ENCODE assay signal across 8 cellular contexts in genomic region chr11:111982019-111982464, GRCh38. TPM values are rescaled to one million over a fixed set of nuclear protein-coding genes. Genes with fewer than 3 reads are reported as not detected.
A peak's percentile ranks its signal among the peaks of the same experiment; 100 is the strongest.
DNase-seq lines count a peak whose midpoint lies in the region; FAIRE-seq and TF ChIP-seq lines count a peak whose summit lies in the region.

No MANE protein-coding gene starts in this region.

- no peaks in the 10 kb centered on the region for H3K9me1 ChIP-seq in keratinocyte (ENCODE audit: control insufficient read depth, extremely low read depth, insufficient read depth, low read length)

- H3K27me3 ChIP-seq in HUES48 (ENCODE audit: control insufficient read depth, insufficient read depth, low read length) (no peaks in the 10 kb centered on the region), brain microvascular endothelial cell (replicated peaks) (no peaks in the 10 kb centered on the region), keratinocyte (ENCODE audit: control insufficient read depth, extremely low read depth, insufficient read depth, low read length) (no peaks in the 10 kb centered on the region)

- H3K27ac ChIP-seq in HUES48 (ENCODE audit: low read depth, low read length) (peak overlapping the region; percentile 99), brain microvascular endothelial cell (no peak overlapping the region), keratinocyte (ENCODE audit: control insufficient read depth, insufficient read depth, low read length) (no peak overlapping the region)

- H3K9me3 ChIP-seq in HUES48 (ENCODE audit: control insufficient read depth, insufficient read depth, low read length) = no peaks in the 10 kb centered on the region
- H3K9me3 ChIP-seq in keratinocyte (ENCODE audit: control insufficient read depth, low read depth, low read length) = no peaks in the 10 kb centered on the region

- H4K20me1 ChIP-seq in keratinocyte (ENCODE audit: control insufficient read depth, extremely low read depth, insufficient read depth, low read length) = no peaks in the 10 kb centered on the region

- peaks cover 50% of the 10 kb centered on the region for H3K4me1 ChIP-seq in HUES48 (ENCODE audit: control insufficient read depth, insufficient read depth, low read length)
- H3K4me1 ChIP-seq in keratinocyte (ENCODE audit: control insufficient read depth, extremely low read depth, insufficient read depth, low read length) = peaks cover 28% of the 10 kb centered on the region

- H3K4me3 ChIP-seq in HUES48 (ENCODE audit: low read depth, low read length) (peak overlapping the region; percentile 45), brain microvascular endothelial cell (ENCODE audit: low read depth, low read length) (no peak overlapping the region), keratinocyte (ENCODE audit: control insufficient read depth in 2 of 3, extremely low read depth in 1 of 3, insufficient read depth in 2 of 3, low read depth in 1 of 3, low read length in 3 of 3) (no peak overlapping the region)

- peaks cover 18% of the 10 kb centered on the region for H3K36me3 ChIP-seq in HUES48 (ENCODE audit: control insufficient read depth, insufficient read depth, low read length)
- H3K36me3 ChIP-seq in brain microvascular endothelial cell (replicated peaks) = peaks cover 15% of the 10 kb centered on the region
- H3K36me3 ChIP-seq in keratinocyte (ENCODE audit: control insufficient read depth in 2 of 2, extremely low read depth in 1 of 2, insufficient read depth in 2 of 2, low read length in 2 of 2) = peaks cover 0 to 12% of the 10 kb centered on the region in 2 experiments

- H3K4me2 ChIP-seq in keratinocyte (ENCODE audit: control insufficient read depth, extremely low read depth, insufficient read depth, low read depth, low read length) = no peak overlapping the region

- in situ Hi-C loops in brain microvascular endothelial cell (cut with HindIII; ENCODE audit: low pct_ligation_motif_present, low sequenced_read_pairs) = no loop called here

- peak overlapping the region; percentile 18 for H2AFZ ChIP-seq in keratinocyte (ENCODE audit: control insufficient read depth, low read length)

- DNase-seq in NOMO-1 (lab: John Stamatoyannopoulos, UW; ENCODE audit: unreplicated experiment in 2 of 2) (peak; percentile 30 to 33), NOMO-1 treated with dmso at 0.1 percent for 144 hours (lab: John Stamatoyannopoulos, UW; ENCODE audit: unreplicated experiment) (no peak), T-helper 2 cell (peak in 4 of 5 experiments; percentile 1 to 52 (median 24)), brain microvascular endothelial cell (peak; percentile 41), keratinocyte (ENCODE audit: low read depth, low spot score) (peak; percentile 46), MV-4-11 (lab: John Stamatoyannopoulos, UW) (no peak)
- peak; percentile 56 to 69 for DNase-seq in stimulated activated CD4-positive, alpha-beta T cell treated with anti-CD3 and anti-CD28 coated beads, Interleukin-2, amount 100 ng/mL, for 24 hours

- H3K9ac ChIP-seq in HUES48 (ENCODE audit: low read depth, low read length) (peak overlapping the region; percentile 59; the same call in 1 of the 2 replicates), keratinocyte (ENCODE audit: control insufficient read depth, extremely low read depth, insufficient read depth, low read length) (no peak overlapping the region)

- H3K79me2 ChIP-seq in keratinocyte (ENCODE audit: control insufficient read depth, insufficient read depth, low read length) = no peaks in the 10 kb centered on the region

- dilution Hi-C loops in keratinocyte (cut with MboI; ENCODE audit: extremely low pct_ligation_motif_present, low sequenced_read_pairs) = no loop called here

- FAIRE-seq in keratinocyte (lab: Jason Lieb, UNC) = peak; percentile 92

- peak; percentile 83 for TF ChIP-seq CTCF in brain microvascular endothelial cell (IDR thresholded peaks at IDR 0.05; ENCODE audit: low read depth, low read length, missing control alignments)
- peak; percentile 87 to 90 (median 90) for TF ChIP-seq CTCF in keratinocyte (optimal IDR thresholded peaks at IDR 0.05 in 1 of 3, IDR thresholded peaks at IDR 0.05 in 1 of 3, conservative IDR thresholded peaks at IDR 0.05 in 1 of 3; ENCODE audit: extremely low read depth in 1 of 3, insufficient read depth in 2 of 3, low read length in 3 of 3)

RNA-seq across cellular contexts. Expression of gene DLAT, which starts 43.2 kb away (rescaled TPM):
- polyA plus RNA-seq in keratinocyte = 23.3 to 41.9 TPM (median 40.2 TPM) in 3 replicates
- polyA plus RNA-seq in keratinocyte (2011; ENCODE audit: low read depth) = 9.9 TPM
- polyA plus RNA-seq in keratinocyte (2011; cell fraction: cytosol; rRNA removed) = 26.8 and 42.4 TPM in 2 replicates
- polyA plus RNA-seq in keratinocyte (2011; cell fraction: nucleus; rRNA removed) = 23.1 and 29.2 TPM in 2 replicates
- polyA plus RNA-seq in keratinocyte (2012; ENCODE audit: low replicate concordance) = 15.0 and 30.5 TPM in 2 replicates
- 15.5 to 33.0 TPM (median 20.9 TPM) in 3 replicates for polyA minus RNA-seq in keratinocyte
- polyA minus RNA-seq in keratinocyte (2011; cell fraction: cytosol; rRNA and poly(A)+ RNA removed) = 35.7 TPM
- polyA minus RNA-seq in keratinocyte (2011; cell fraction: nucleus; rRNA and poly(A)+ RNA removed) = 13.1 and 23.7 TPM in 2 replicates

RNA-seq across cellular contexts. Expression of gene DIXDC1, which starts 44.9 kb away (rescaled TPM):
- 5.9 to 13.2 TPM (median 7.8 TPM) in 3 replicates for polyA plus RNA-seq in keratinocyte
- 20.1 TPM for polyA plus RNA-seq in keratinocyte (2011; ENCODE audit: low read depth)
- polyA plus RNA-seq in keratinocyte (2011; cell fraction: cytosol; rRNA removed) = 11.0 and 15.2 TPM in 2 replicates
- 11.4 and 12.8 TPM in 2 replicates for polyA plus RNA-seq in keratinocyte (2011; cell fraction: nucleus; rRNA removed)
- 4.3 and 6.6 TPM in 2 replicates for polyA plus RNA-seq in keratinocyte (2012; ENCODE audit: low replicate concordance)
- polyA minus RNA-seq in keratinocyte = 3.8 to 17.6 TPM (median 10.7 TPM) in 3 replicates
- 14.0 TPM for polyA minus RNA-seq in keratinocyte (2011; cell fraction: cytosol; rRNA and poly(A)+ RNA removed)
- polyA minus RNA-seq in keratinocyte (2011; cell fraction: nucleus; rRNA and poly(A)+ RNA removed) = 13.1 and 24.3 TPM in 2 replicates

Comparison
In these comparisons a context has a peak if more than half of its experiments do, and no peak if none do; other contexts are left out.
1. DNase-seq: peak in NOMO-1 (2 of 2), T-helper 2 cell (4 of 5), brain microvascular endothelial cell (single experiment), keratinocyte (single experiment) and stimulated activated CD4-positive, alpha-beta T cell treated with anti-CD3 and anti-CD28 coated beads, Interleukin-2, amount 100 ng/mL, for 24 hours (2 of 2); none in NOMO-1 treated with dmso at 0.1 percent for 144 hours (single experiment) and MV-4-11 (single experiment).